In genomic region chr6:154113392-154113791, GRCh38 we compare ENCODE assay signal across 13 cellular contexts.
DNase-seq lines count a peak whose midpoint lies in the region; ATAC-seq and TF ChIP-seq lines count a peak whose summit lies in the region.
"Had no signal": no experiment of that assay in that cellular context is flagged by ENCODE, and none has a peak within 500 bp of the region (broad histone marks: within the 10 kb centered on the region; RNA-seq: fewer than 3 reads in every experiment).

No MANE protein-coding gene starts in this region.

- H3K4me1 ChIP-seq in PC-3 (ENCODE audit: insufficient read depth, low read length) (peaks cover 22% of the 10 kb centered on the region; the same call in 1 of the 2 replicates), ovary (ENCODE audit: insufficient read depth) (no peaks in the 10 kb centered on the region)

- no peaks in the 10 kb centered on the region for H3K79me2 ChIP-seq in PC-3 (ENCODE audit: low read length)

- intact Hi-C loops in PC-3 (cut with micrococcal nuclease) (no loop called here), ovary (cut with DNase I) (no loop called here)

- no peak for TF ChIP-seq POLR2A in ovary (IDR thresholded peaks at IDR 0.05)

- H3K4me3 ChIP-seq in PC-3 (ENCODE audit: low read length) (no peak overlapping the region), ovary (no peak overlapping the region)
- H3K4me3 ChIP-seq: BLaER1 treated with 17β-estradiol and CSF1 and Interleukin-3, amounts not matched to agents 10 nM and 100 nM had no signal

- no peaks in the 10 kb centered on the region for H3K4me1 Mint-ChIP-seq in activated T-helper 17 cell treated with anti-CD3 and anti-CD28 coated beads, Interleukin-2, amount 50 U/mL, for 72 hours
- H3K4me1 Mint-ChIP-seq in stimulated activated effector memory CD8-positive, alpha-beta T cell treated with anti-CD3 and anti-CD28 coated beads, Interleukin-12 subunit alpha, Interleukin-12 subunit beta, amount 100 ng/mL, for 72 hours, result peaks cover 5% of the 10 kb centered on the region
- H3K4me1 Mint-ChIP-seq: B cell, H9 had no signal

- POLR2A ChIA-PET in PC-3 (lab: Charles Lee; ENCODE audit: unreplicated experiment), result no interaction called here

- BruUV-seq in PC-3 (replicated peaks; lab: Mats Ljungman, UMichigan), result no TSS peak

- H3K4me2 ChIP-seq in PC-3 (ENCODE audit: low read length), result no peak overlapping the region
- H3K4me2 ChIP-seq: BLaER1 treated with 17β-estradiol and CSF1 and Interleukin-3, amounts not matched to agents 10 nM and 100 nM had no signal

- peak; percentile 24 for DNase-seq in PC-3
- DNase-seq in stimulated activated effector memory CD8-positive, alpha-beta T cell treated with anti-CD3 and anti-CD28 coated beads, Interleukin-12 subunit alpha, Interleukin-12 subunit beta, amount 100 ng/mL, for 72 hours (ENCODE audit: low spot score in 2 of 2), result no peak
- no peak for DNase-seq in cerebellar cortex (ENCODE audit: low spot score)
- DNase-seq in NCI-H524 treated with DMSO at 0.1 percent for 48 hours (lab: John Stamatoyannopoulos, UW), result no peak
- DNase-seq in ovary, result no peak
- DNase-seq: Calu3; CD8-positive, alpha-beta T cell; DMS 273 treated with DMSO at 0.1 percent for 48 hours; H9 had no signal

- no peak overlapping the region for H3K27ac Mint-ChIP-seq in activated T-helper 17 cell treated with anti-CD3 and anti-CD28 coated beads, Interleukin-2, amount 50 U/mL, for 72 hours
- no peak overlapping the region for H3K27ac Mint-ChIP-seq in stimulated activated effector memory CD8-positive, alpha-beta T cell treated with anti-CD3 and anti-CD28 coated beads, Interleukin-12 subunit alpha, Interleukin-12 subunit beta, amount 100 ng/mL, for 72 hours
- H3K27ac Mint-ChIP-seq: B cell; CD8-positive, alpha-beta T cell; H9 had no signal

- WGBS in ovary, 3 donors, result 78 to 89% (median 82%) methylated on average over 3 of the region's 3 CpGs

- no peaks in the 10 kb centered on the region for H3K9me2 ChIP-seq in PC-3 (replicated peaks; ENCODE audit: low read length)

- H3K4me3 Mint-ChIP-seq in activated T-helper 17 cell treated with anti-CD3 and anti-CD28 coated beads, Interleukin-2, amount 50 U/mL, for 72 hours, result no peak overlapping the region
- no peak overlapping the region for H3K4me3 Mint-ChIP-seq in stimulated activated effector memory CD8-positive, alpha-beta T cell treated with anti-CD3 and anti-CD28 coated beads, Interleukin-12 subunit alpha, Interleukin-12 subunit beta, amount 100 ng/mL, for 72 hours
- H3K4me3 Mint-ChIP-seq: B cell; CD8-positive, alpha-beta T cell; H9 had no signal

- H2AFZ ChIP-seq in PC-3 (ENCODE audit: low read length), result no peak overlapping the region

- peaks cover 18% of the 10 kb centered on the region for H3K27me3 Mint-ChIP-seq in activated T-helper 17 cell treated with anti-CD3 and anti-CD28 coated beads, Interleukin-2, amount 50 U/mL, for 72 hours
- H3K27me3 Mint-ChIP-seq: B cell had no signal

- ATAC-seq in PC-3 (no peak), esophagus mucosa (peak; percentile 66)
- peak; percentile 39 for ATAC-seq in activated T-helper 17 cell treated with anti-CD3 and anti-CD28 coated beads, Interleukin-2, amount 50 U/mL, for 72 hours (replicated peaks)
- ATAC-seq in stimulated activated effector memory CD8-positive, alpha-beta T cell treated with anti-CD3 and anti-CD28 coated beads, Interleukin-12 subunit alpha, Interleukin-12 subunit beta, amount 100 ng/mL, for 72 hours, result peak; percentile 34
- ATAC-seq: CD8-positive, alpha-beta T cell had no signal

- H3K36me3 ChIP-seq in PC-3 (ENCODE audit: low read depth, low read length) (no peaks in the 10 kb centered on the region), ovary (no peaks in the 10 kb centered on the region)
- H3K36me3 ChIP-seq: BLaER1 treated with 17β-estradiol and CSF1 and Interleukin-3, amounts not matched to agents 10 nM and 100 nM had no signal

- no peaks in the 10 kb centered on the region for H3K36me3 Mint-ChIP-seq in activated T-helper 17 cell treated with anti-CD3 and anti-CD28 coated beads, Interleukin-2, amount 50 U/mL, for 72 hours (ENCODE audit: low read depth)
- H3K36me3 Mint-ChIP-seq in stimulated activated effector memory CD8-positive, alpha-beta T cell treated with anti-CD3 and anti-CD28 coated beads, Interleukin-12 subunit alpha, Interleukin-12 subunit beta, amount 100 ng/mL, for 72 hours, result no peaks in the 10 kb centered on the region
- H3K36me3 Mint-ChIP-seq: CD8-positive, alpha-beta T cell had no signal

- H3K9me3 Mint-ChIP-seq in activated T-helper 17 cell treated with anti-CD3 and anti-CD28 coated beads, Interleukin-2, amount 50 U/mL, for 72 hours, result peaks cover 3% of the 10 kb centered on the region
- no peaks in the 10 kb centered on the region for H3K9me3 Mint-ChIP-seq in stimulated activated effector memory CD8-positive, alpha-beta T cell treated with anti-CD3 and anti-CD28 coated beads, Interleukin-12 subunit alpha, Interleukin-12 subunit beta, amount 100 ng/mL, for 72 hours
- H3K9me3 Mint-ChIP-seq: CD8-positive, alpha-beta T cell had no signal

- H4K20me1 ChIP-seq in PC-3 (ENCODE audit: low read length), result no peaks in the 10 kb centered on the region
- H4K20me1 ChIP-seq: BLaER1 treated with 17β-estradiol and CSF1 and Interleukin-3, amounts not matched to agents 10 nM and 100 nM had no signal

- TF ChIP-seq CTCF in PC-3 (conservative IDR thresholded peaks at IDR 0.05; ENCODE audit: low read depth, low read length) (no peak), ovary (IDR thresholded peaks at IDR 0.05) (no peak)

- H3K27me3 ChIP-seq in PC-3 (ENCODE audit: low read length) (peaks cover 8% of the 10 kb centered on the region; the same call in 1 of the 2 replicates), ovary (no peaks in the 10 kb centered on the region)
- H3K27me3 ChIP-seq: BLaER1 treated with 17β-estradiol and CSF1 and Interleukin-3, amounts not matched to agents 10 nM and 100 nM had no signal

- no peak overlapping the region for H3K9ac ChIP-seq in PC-3 (ENCODE audit: low read length)
- H3K9ac ChIP-seq: BLaER1 treated with 17β-estradiol and CSF1 and Interleukin-3, amounts not matched to agents 10 nM and 100 nM had no signal

- no peaks in the 10 kb centered on the region for H3F3A ChIP-seq in PC-3 (ENCODE audit: low read length, unreplicated experiment)

- CTCF ChIA-PET in PC-3 (lab: Charles Lee), result no interaction called here

- H3K27ac ChIP-seq in PC-3 (ENCODE audit: low read length) (no peak overlapping the region), ovary (no peak overlapping the region)
- H3K27ac ChIP-seq: BLaER1 treated with 17β-estradiol and CSF1 and Interleukin-3, amounts not matched to agents 10 nM and 100 nM had no signal

- TF ChIP-seq EP300 in ovary (IDR thresholded peaks at IDR 0.05), result no peak

- no peaks in the 10 kb centered on the region for H3K9me3 ChIP-seq in PC-3 (ENCODE audit: low read length)
- no peaks in the 10 kb centered on the region for H3K9me3 ChIP-seq in ovary
